Comparison of ENCODE assay signal across 10 cellular contexts in genomic region chr3:191269289-191270085, GRCh38. TPM values are rescaled to one million over a fixed set of nuclear protein-coding genes. Genes with fewer than 3 reads are reported as not detected.
DNase-seq lines count a peak whose midpoint lies in the region; ATAC-seq, FAIRE-seq and TF ChIP-seq lines count a peak whose summit lies in the region.
"Had no signal": no experiment of that assay in that cellular context is flagged by ENCODE, and none has a peak within 500 bp of the region (broad histone marks: within the 10 kb centered on the region; RNA-seq: fewer than 3 reads in every experiment).

No MANE protein-coding gene starts in this region.

- H3K27ac Mint-ChIP-seq in Caco-2 (ENCODE audit: unreplicated experiment): no peak overlapping the region

- intact Hi-C loops in GM12878 (cut with micrococcal nuclease; ENCODE audit: unreplicated experiment) (loop anchor here (2.0 kb wide), 1 partner anchor 17 kb away; no protein-coding TSS in a partner anchor), Caco-2 (cut with micrococcal nuclease; ENCODE audit: unreplicated experiment) (no loop called here)

- CTCF ChIA-PET in GM12878 (lab: Yijun Ruan, JAX) (interaction anchor here (0.6 to 4.3 kb wide), 14 partner anchors 9 to 790 kb away, joined by 3 to 29 read pairs (median 3); no protein-coding TSS in a partner anchor), Caco-2 (lab: Charles Lee) (no interaction called here)

- H3K4me2 ChIP-seq in GM12878 (ENCODE audit: control insufficient read depth, insufficient read depth): peak overlapping the region; percentile 77

- H3K9me3 ChIP-seq in GM12878 (replicated peaks; ENCODE audit: control insufficient read depth, insufficient read depth, low read length) (peaks cover 7% of the 10 kb centered on the region; the same call in 2 of the 3 replicates), Caco-2 (0 out of 2 replicates have a peak, but pooled peaks cover 2% of the 10 kb centered on the region)

- SMC1A ChIA-PET in GM12878 (lab: Charles Lee; ENCODE audit: uncharacterized antibody, unreplicated experiment): interaction anchor here (0.6 to 21.5 kb wide), 27 partner anchors 8 to 1569 kb away, joined by 3 to 375 read pairs (median 7); partner anchors contain the start of gene CCDC50

- in situ Hi-C loops in GM12878 (cut with MboI): no loop called here

- no peak for TF ChIP-seq RAD21 in GM12878 (IDR thresholded peaks at IDR 0.05; ENCODE audit: insufficient read depth, low read depth, low read length)

- TF ChIP-seq CTCF in GM12878 (IDR thresholded peaks at IDR 0.05 in 2 of 3, conservative IDR thresholded peaks at IDR 0.05 in 1 of 3; ENCODE audit: control insufficient read depth in 2 of 3, extremely low read depth in 1 of 3, insufficient read depth in 1 of 3, low read depth in 3 of 3, low read length in 3 of 3) (no peak), Caco-2 (IDR thresholded peaks at IDR 0.05; ENCODE audit: insufficient read depth in 1 of 2, low read depth in 1 of 2, low read length in 1 of 2, severe bottlenecking in 1 of 2, unreplicated experiment in 1 of 2) (no peak)

- H3K4me1 ChIP-seq in GM12878 (ENCODE audit: control insufficient read depth, insufficient read depth, low read length) (peaks cover 11% of the 10 kb centered on the region), Caco-2 (no peaks in the 10 kb centered on the region)
- H3K4me1 ChIP-seq: parathyroid adenoma had no signal

- no peaks in the 10 kb centered on the region for H3K36me3 Mint-ChIP-seq in Caco-2 (ENCODE audit: insufficient read depth, unreplicated experiment)

- FAIRE-seq in GM12878 (lab: Jason Lieb, UNC): peak; percentile 95
- FAIRE-seq: endometrium had no signal

- BruUV-seq in GM12878 (replicated peaks; lab: Mats Ljungman, UMichigan): no TSS peak
- BruUV-seq in Caco-2 (replicated peaks; lab: Mats Ljungman, UMichigan): no TSS peak

- no peaks in the 10 kb centered on the region for H4K20me1 ChIP-seq in GM12878 (ENCODE audit: control insufficient read depth, insufficient read depth)

- H3K4me3 ChIP-seq in GM12878 (no peak overlapping the region), Caco-2 (ENCODE audit: low read depth, low read length) (no peak overlapping the region)

- POLR2A ChIA-PET in GM12878 (lab: Charles Lee): interaction anchor here (0.7 to 3.5 kb wide), 10 partner anchors 9 to 84 kb away, joined by 3 to 21 read pairs (median 6); no protein-coding TSS in a partner anchor
- POLR2A ChIA-PET in Caco-2 (lab: Charles Lee): no interaction called here

- H2AFZ ChIP-seq in GM12878 (ENCODE audit: control insufficient read depth, low read depth, low read length): no peak overlapping the region
- H2AFZ ChIP-seq: parathyroid adenoma had no signal

- peak; percentile 47 for ATAC-seq in GM18861 (IDR thresholded peaks at IDR 0.05; ENCODE audit: unreplicated experiment)
- ATAC-seq in GM21619 (IDR thresholded peaks at IDR 0.05; ENCODE audit: unreplicated experiment): peak; percentile 68
- peak; percentile 80 for ATAC-seq in HG03175 (IDR thresholded peaks at IDR 0.05; ENCODE audit: unreplicated experiment)
- peak; percentile 87 for ATAC-seq in GM12878

- H3K27me3 ChIP-seq in GM12878 (replicated peaks in 1 of 2; ENCODE audit: control insufficient read depth in 2 of 2, insufficient read depth in 2 of 2, low read length in 1 of 2) (no peaks in the 10 kb centered on the region), Caco-2 (replicated peaks; ENCODE audit: control insufficient read depth, insufficient read depth, low read length) (no peaks in the 10 kb centered on the region)

- H3K79me2 ChIP-seq in GM12878 (ENCODE audit: control insufficient read depth, insufficient read depth, low read length): no peaks in the 10 kb centered on the region
- H3K79me2 ChIP-seq: parathyroid adenoma had no signal

- H3K4me1 Mint-ChIP-seq in Caco-2 (ENCODE audit: low read depth, unreplicated experiment): no peaks in the 10 kb centered on the region

- 19% methylated on average over 5 of the region's 5 CpGs for WGBS in GM12878 (ENCODE audit: insufficient coverage, insufficient replicate concordance, low lambda C conversion rate, missing lambda C conversion rate)

- no peak for TF ChIP-seq POLR2A in GM12878 (IDR thresholded peaks at IDR 0.05; ENCODE audit: low read depth, low read length)

- DNase-seq in GM12878 (ENCODE audit: low read depth, low spot score) (peak; percentile 49), Caco-2 (no peak), NCI-H1417 (lab: John Stamatoyannopoulos, UW) (no peak), iPS-NIHi11 (ENCODE audit: low spot score) (no peak), NCI-H187 treated with DMSO at 0.1 percent for 48 hours (lab: John Stamatoyannopoulos, UW) (no peak)

- RAD21 ChIA-PET in GM12878 (lab: Charles Lee; ENCODE audit: unreplicated experiment): interaction anchor here (0.7 to 7.3 kb wide), 28 partner anchors 8 to 126 kb away, joined by 3 to 55 read pairs (median 5); partner anchors contain the start of genes CCDC50 and UTS2B

- peaks cover 9% of the 10 kb centered on the region for H3K9me3 Mint-ChIP-seq in Caco-2 (ENCODE audit: unreplicated experiment)

- no peak overlapping the region for H3K4me3 Mint-ChIP-seq in Caco-2 (ENCODE audit: unreplicated experiment)

- H3K36me3 ChIP-seq in GM12878 (ENCODE audit: control insufficient read depth in 2 of 2, insufficient read depth in 2 of 2, low read length in 1 of 2) (no peaks in the 10 kb centered on the region), Caco-2 (ENCODE audit: control insufficient read depth, insufficient read depth, low read length) (no peaks in the 10 kb centered on the region)

- TF ChIP-seq EP300 in GM12878 (IDR thresholded peaks at IDR 0.05; ENCODE audit: borderline replicate concordance in 1 of 2, control insufficient read depth in 1 of 2, low read depth in 2 of 2, low read length in 2 of 2): no peak; a peak in 2 of 4 replicates

- no peak overlapping the region for H3K9ac ChIP-seq in GM12878 (ENCODE audit: control insufficient read depth, insufficient read depth, low read length)
- H3K9ac ChIP-seq: parathyroid adenoma had no signal

- peak overlapping the region; percentile 46; the same call in 1 of the 2 replicates for H3K27ac ChIP-seq in GM12878 (ENCODE audit: control insufficient read depth, insufficient read depth)
- H3K27ac ChIP-seq: parathyroid adenoma had no signal

- no peaks in the 10 kb centered on the region for H3K27me3 Mint-ChIP-seq in Caco-2 (ENCODE audit: insufficient read depth, unreplicated experiment)

TF ChIP-seq in GM12878, 131 proteins besides CTCF, POLR2A, EP300 and RAD21 (continues in another document):
- no peak for TF ChIP-seq ZBTB33 (IDR thresholded peaks at IDR 0.05)
- TF ChIP-seq KAT2A (conservative IDR thresholded peaks at IDR 0.05; ENCODE audit: control insufficient read depth, low read depth, low read length): no peak
- TF ChIP-seq ATF2 (IDR thresholded peaks at IDR 0.05; ENCODE audit: low read length): peak; percentile 59
- TF ChIP-seq FOXK2 (IDR thresholded peaks at IDR 0.05): no peak

RNA-seq across cellular contexts. Expression of gene CCDC50, which starts 59.7 kb away (rescaled TPM):
- total RNA-seq in GM12878 (2013; cell fraction: nucleolus; rRNA removed): 191 and 209 TPM in 2 replicates
- total RNA-seq in GM12878 (2014; rRNA removed) (112 and 126 TPM in 2 replicates), GM12878 (2014; rRNA removed; fragmentation: Illumina TruSeq; extraction: Trizol) (117 and 123 TPM in 2 replicates), GM12878 (2021) (144 and 150 TPM in 2 replicates), Caco-2 (2022) (49.5 and 53.1 TPM in 2 replicates)
- polyA plus RNA-seq in GM12878 (2011; ENCODE audit: low read depth): 21.4 TPM
- polyA plus RNA-seq in GM12878 (2011; rRNA removed) (132 and 180 TPM in 2 replicates), GM12878 (2014; fragmentation: Illumina TruSeq; extraction: Trizol) (137 and 148 TPM in 2 replicates), GM12878 (2014; fragmentation: Nextera tagmentation; extraction: Ambion mirVana) (10 to 100 TPM; 46.7 to 61.5 TPM), GM12878 (2014; rRNA removed) (107 and 122 TPM in 2 replicates), GM12878 (2016; fragmentation: Nextera tagmentation; extraction: Ambion mirVana) (100 to 1,000 TPM; 127 to 130 TPM)
- polyA plus RNA-seq in GM12878 (2011; cell fraction: cytosol; rRNA removed): 60.1 and 71.2 TPM in 2 replicates
- 102 and 104 TPM in 2 replicates for polyA plus RNA-seq in GM12878 (2011; cell fraction: nucleus; rRNA removed)
- polyA plus RNA-seq in GM12878 (2012): 32.8 and 42.2 TPM in 2 replicates
- polyA minus RNA-seq in GM12878 (2011; rRNA and poly(A)+ RNA removed): 77.5 and 87.0 TPM in 2 replicates
- polyA minus RNA-seq in GM12878 (2011; cell fraction: cytosol; rRNA and poly(A)+ RNA removed): 47.4 and 57.9 TPM in 2 replicates
- polyA minus RNA-seq in GM12878 (2011; cell fraction: nucleus; rRNA and poly(A)+ RNA removed): 127 and 198 TPM in 2 replicates
